ENCODE assay signal across 15 cellular contexts in the genomic region with DNA sequence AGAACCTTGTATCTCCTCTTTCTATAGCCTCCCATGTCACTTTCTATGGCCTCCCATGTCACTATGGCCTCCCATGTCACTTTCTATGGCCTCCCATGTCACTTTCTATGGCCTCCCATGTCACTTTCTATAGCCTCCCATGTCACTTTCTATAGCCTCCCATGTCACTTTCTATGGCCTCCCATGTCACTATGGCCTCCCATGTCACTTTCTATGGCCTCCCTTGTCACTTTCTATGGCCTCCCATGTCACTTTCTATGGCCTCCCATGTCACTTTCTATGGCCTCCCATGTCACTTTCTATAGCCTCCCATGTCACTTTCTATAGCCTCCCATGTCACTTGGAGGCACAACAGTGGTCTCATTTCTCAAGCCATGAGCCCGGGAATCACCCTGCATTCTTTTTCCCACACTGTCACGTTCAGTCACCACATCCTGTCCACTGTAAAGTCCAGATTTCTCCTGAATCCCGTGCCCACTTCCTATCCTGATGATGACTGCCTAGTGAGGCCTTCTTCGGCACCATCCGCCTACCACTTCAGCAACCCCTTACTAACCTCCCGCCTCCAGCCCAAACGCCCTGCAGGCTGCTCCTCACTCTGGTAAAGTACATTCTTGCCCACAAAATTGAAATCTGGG. TPM values are rescaled to one million over a fixed set of nuclear protein-coding genes. Genes with fewer than 3 reads are reported as not detected.
DNase-seq lines count a peak whose midpoint lies in the region; ATAC-seq and TF ChIP-seq lines count a peak whose summit lies in the region.
"Not testable (repeated sequence)": the region's sequence is repeated elsewhere in the genome, so short reads cannot be mapped to it uniquely, and the experiment has no call there.
"Had no signal": no experiment of that assay in that cellular context is flagged by ENCODE, and none has a peak within 500 bp of the region (broad histone marks: within the 10 kb centered on the region; RNA-seq: fewer than 3 reads in every experiment).

No MANE protein-coding gene starts in this region.

- peaks cover 40% of the 10 kb centered on the region for H3K36me3 Mint-ChIP-seq in endothelial cell (ENCODE audit: low read depth, unreplicated experiment)
- H3K36me3 Mint-ChIP-seq in stimulated activated effector memory CD8-positive, alpha-beta T cell treated with anti-CD3 and anti-CD28 coated beads, Interleukin-12 subunit alpha, Interleukin-12 subunit beta, amount 100 ng/mL, for 72 hours = peaks cover 20% of the 10 kb centered on the region

- DNase-seq in A172 (ENCODE audit: low spot score) (peak; percentile 38), H4 (ENCODE audit: low spot score) (peak; percentile 3), HT1080 (ENCODE audit: low read depth) (peak; percentile 62), RPMI7951 (ENCODE audit: low read depth) (peak; percentile 15), fibroblast of villous mesenchyme (ENCODE audit: low read depth) (peak; percentile 7), mesenchymal stem cell (peak; percentile 22)
- DNase-seq in endothelial cell (ENCODE audit: low spot score); stimulated activated effector memory CD8-positive, alpha-beta T cell treated with anti-CD3 and anti-CD28 coated beads, Interleukin-12 subunit alpha, Interleukin-12 subunit beta, amount 100 ng/mL, for 72 hours (ENCODE audit: low spot score in 2 of 2): not testable (repeated sequence)

- H3K23ac ChIP-seq in mesenchymal stem cell (ENCODE audit: low read length in 2 of 2) = not testable (repeated sequence)

- H3K27me3 ChIP-seq in mesenchymal stem cell (ENCODE audit: control insufficient read depth in 1 of 2, insufficient read depth in 1 of 2, low read length in 2 of 2) = not testable (repeated sequence)

- H3K79me1 ChIP-seq in mesenchymal stem cell (replicated peaks; ENCODE audit: low read length, poor library complexity, severe bottlenecking) = peaks cover 22% of the 10 kb centered on the region

- not testable (repeated sequence) for H3K27ac ChIP-seq in mesenchymal stem cell (ENCODE audit: low read length, poor library complexity, severe bottlenecking)

- H2AK5ac ChIP-seq in mesenchymal stem cell (ENCODE audit: low read length, severe bottlenecking) = not testable (repeated sequence)

- H3K9me3 Mint-ChIP-seq in endothelial cell (ENCODE audit: unreplicated experiment); stimulated activated effector memory CD8-positive, alpha-beta T cell treated with anti-CD3 and anti-CD28 coated beads, Interleukin-12 subunit alpha, Interleukin-12 subunit beta, amount 100 ng/mL, for 72 hours: not testable (repeated sequence)

- not testable (repeated sequence) for H3K27me3 Mint-ChIP-seq in endothelial cell (ENCODE audit: unreplicated experiment)

- not testable (repeated sequence) for H3K9ac ChIP-seq in mesenchymal stem cell (ENCODE audit: low read length)

- peaks cover 21% of the 10 kb centered on the region for H3K4me1 Mint-ChIP-seq in endothelial cell (ENCODE audit: unreplicated experiment)
- H3K4me1 Mint-ChIP-seq in stimulated activated effector memory CD8-positive, alpha-beta T cell treated with anti-CD3 and anti-CD28 coated beads, Interleukin-12 subunit alpha, Interleukin-12 subunit beta, amount 100 ng/mL, for 72 hours = peaks cover 10% of the 10 kb centered on the region

- not testable (repeated sequence) for H3K4me1 ChIP-seq in mesenchymal stem cell (ENCODE audit: control insufficient read depth, insufficient read depth, low read depth, low read length)

- not testable (repeated sequence) for H3K14ac ChIP-seq in mesenchymal stem cell (ENCODE audit: low read length in 2 of 2)

- H3K4me3 ChIP-seq in fibroblast of villous mesenchyme (ENCODE audit: low read depth, low read length); mesenchymal stem cell (ENCODE audit: insufficient read depth in 1 of 2, low read depth in 1 of 2, low read length in 2 of 2): not testable (repeated sequence)

- H3K9me3 ChIP-seq in mesenchymal stem cell (ENCODE audit: control insufficient read depth, low read length) = not testable (repeated sequence)

- not testable (repeated sequence) for H3K18ac ChIP-seq in mesenchymal stem cell (ENCODE audit: low read depth in 1 of 2, low read length in 2 of 2)

- H3K36me3 ChIP-seq in mesenchymal stem cell (ENCODE audit: control insufficient read depth in 1 of 2, insufficient read depth in 2 of 2, low read depth in 1 of 2, low read length in 2 of 2) = peaks cover 4 to 14% of the 10 kb centered on the region in 2 experiments

- H4K8ac ChIP-seq in mesenchymal stem cell (ENCODE audit: low read length) = not testable (repeated sequence)

- H2BK15ac ChIP-seq in mesenchymal stem cell (ENCODE audit: low read depth, poor library complexity, severe bottlenecking) = not testable (repeated sequence)

- WGBS in mesenchymal stem cell = 76% methylated on average over 3 of the region's 7 CpGs

- not testable (repeated sequence) for H2BK120ac ChIP-seq in mesenchymal stem cell (ENCODE audit: low read depth, low read length)

- H3K4me3 Mint-ChIP-seq in endothelial cell (ENCODE audit: unreplicated experiment) = peak overlapping the region; percentile 9
- H3K4me3 Mint-ChIP-seq in stimulated activated effector memory CD8-positive, alpha-beta T cell treated with anti-CD3 and anti-CD28 coated beads, Interleukin-12 subunit alpha, Interleukin-12 subunit beta, amount 100 ng/mL, for 72 hours = not testable (repeated sequence)

- not testable (repeated sequence) for TF ChIP-seq CTCF in endothelial cell (IDR thresholded peaks at IDR 0.05; ENCODE audit: unreplicated experiment); fibroblast of villous mesenchyme (IDR thresholded peaks at IDR 0.05; ENCODE audit: insufficient read depth, low read depth, low read length)

- H2BK5ac ChIP-seq in mesenchymal stem cell (ENCODE audit: low read depth, low read length, poor library complexity, severe bottlenecking) = peak overlapping the region; percentile 19

- H4K91ac ChIP-seq in mesenchymal stem cell (ENCODE audit: low read length) = not testable (repeated sequence)

- H2BK12ac ChIP-seq in mesenchymal stem cell (ENCODE audit: low read length in 2 of 2) = not testable (repeated sequence)

- peak overlapping the region; percentile 32 for H3K27ac Mint-ChIP-seq in endothelial cell (ENCODE audit: unreplicated experiment)
- peak overlapping the region; percentile 75 for H3K27ac Mint-ChIP-seq in stimulated activated effector memory CD8-positive, alpha-beta T cell treated with anti-CD3 and anti-CD28 coated beads, Interleukin-12 subunit alpha, Interleukin-12 subunit beta, amount 100 ng/mL, for 72 hours

- H3K4me2 ChIP-seq in mesenchymal stem cell (ENCODE audit: low read length, poor library complexity, severe bottlenecking) = not testable (repeated sequence)

- ATAC-seq in stimulated activated effector memory CD8-positive, alpha-beta T cell treated with anti-CD3 and anti-CD28 coated beads, Interleukin-12 subunit alpha, Interleukin-12 subunit beta, amount 100 ng/mL, for 72 hours = not testable (repeated sequence)

- not testable (repeated sequence) for H3K4ac ChIP-seq in mesenchymal stem cell (ENCODE audit: low read depth in 1 of 2, low read length in 2 of 2)

- not testable (repeated sequence) for H2AFZ ChIP-seq in mesenchymal stem cell (ENCODE audit: low read depth, low read length)

RNA-seq across cellular contexts. Expression of a gene that starts 10.3 kb away (rescaled TPM):
- total RNA-seq in A172 (2014; rRNA removed; shearing (Covaris generic)) = not detected in 2 replicates
- total RNA-seq in H4 (2014; rRNA removed; shearing (Covaris generic)) = not detected in 2 replicates
- not detected in 2 replicates for total RNA-seq in HT1080 (2014; rRNA removed; shearing (Covaris generic))
- 0.21 TPM in 1 of 2 replicates, not detected in the other for polyA plus RNA-seq in HT1080 (2015; cell fraction: cytosol; rRNA removed)
- 0.35 TPM in 1 of 2 replicates, not detected in the other for polyA plus RNA-seq in HT1080 (2015; cell fraction: nucleus; rRNA removed)
- 0.29 and 0.96 TPM in 2 replicates for total RNA-seq in RPMI7951 (2014; rRNA removed; shearing (Covaris generic))
- total RNA-seq in endothelial cell (ENCODE audit: unreplicated experiment) = 2.0 TPM
- total RNA-seq in fibroblast of villous mesenchyme = 0.86 TPM in 1 of 2 replicates, not detected in the other
- 0.06 TPM for polyA plus RNA-seq in mesenchymal stem cell (2013, experiment 1 of 2)
- polyA plus RNA-seq in mesenchymal stem cell (2013, experiment 2 of 2) = not detected
- total RNA-seq: A673, Daoy, H1 had no signal
- polyA plus RNA-seq: AG04450, CD14-positive monocyte, HepG2 had no signal

RNA-seq across cellular contexts. Expression of a gene that starts 18.1 kb away (rescaled TPM):
- total RNA-seq in A172 (2014; rRNA removed; shearing (Covaris generic)) = not detected in 2 replicates
- total RNA-seq in H4 (2014; rRNA removed; shearing (Covaris generic)) = 0.08 TPM in 1 of 2 replicates, not detected in the other
- 0.50 and 0.93 TPM in 2 replicates for total RNA-seq in HT1080 (2014; rRNA removed; shearing (Covaris generic))
- polyA plus RNA-seq in HT1080 (2015; cell fraction: cytosol; rRNA removed) = 0.97 and 2.3 TPM in 2 replicates
- 1.8 and 2.1 TPM in 2 replicates for polyA plus RNA-seq in HT1080 (2015; cell fraction: nucleus; rRNA removed)
- not detected in 2 replicates for total RNA-seq in RPMI7951 (2014; rRNA removed; shearing (Covaris generic))
- not detected for total RNA-seq in endothelial cell (ENCODE audit: unreplicated experiment)
- total RNA-seq in fibroblast of villous mesenchyme = under 0.01 TPM in 1 of 2 replicates, not detected in the other
- not detected for polyA plus RNA-seq in mesenchymal stem cell (2013, experiment 1 of 2)
- not detected for polyA plus RNA-seq in mesenchymal stem cell (2013, experiment 2 of 2)
- total RNA-seq: A673; CD4-positive, alpha-beta memory T cell; H1 had no signal
- polyA plus RNA-seq: AG04450; CD14-positive monocyte; CD4-positive, alpha-beta memory T cell had no signal

RNA-seq across cellular contexts. Expression of a gene that starts 26.2 kb away (rescaled TPM):
- 26.5 and 27.9 TPM in 2 replicates for total RNA-seq in A172 (2014; rRNA removed; shearing (Covaris generic))
- total RNA-seq in H4 (2014; rRNA removed; shearing (Covaris generic)) = 13.1 and 20.6 TPM in 2 replicates
- total RNA-seq in HT1080 (2014; rRNA removed; shearing (Covaris generic)) = 11.3 and 11.6 TPM in 2 replicates
- polyA plus RNA-seq in HT1080 (2015; cell fraction: cytosol; rRNA removed) = 13.1 and 13.5 TPM in 2 replicates
- polyA plus RNA-seq in HT1080 (2015; cell fraction: nucleus; rRNA removed) = 13.2 and 15.4 TPM in 2 replicates
- 10.7 and 12.7 TPM in 2 replicates for total RNA-seq in RPMI7951 (2014; rRNA removed; shearing (Covaris generic))
- total RNA-seq in endothelial cell (ENCODE audit: unreplicated experiment) (98.7 TPM), fibroblast of villous mesenchyme (14.5 and 17.7 TPM in 2 replicates)
- polyA plus RNA-seq in mesenchymal stem cell (2013, experiment 1 of 2) = 24.6 TPM
- 26.4 TPM for polyA plus RNA-seq in mesenchymal stem cell (2013, experiment 2 of 2)

RNA-seq across cellular contexts. Expression of a gene that starts 55.6 kb away (rescaled TPM):
- not detected in 2 replicates for total RNA-seq in A172 (2014; rRNA removed; shearing (Covaris generic))
- not detected in 2 replicates for total RNA-seq in H4 (2014; rRNA removed; shearing (Covaris generic))
- not detected in 2 replicates for total RNA-seq in HT1080 (2014; rRNA removed; shearing (Covaris generic))
- polyA plus RNA-seq in HT1080 (2015; cell fraction: cytosol; rRNA removed) = not detected in 2 replicates
- not detected in 2 replicates for polyA plus RNA-seq in HT1080 (2015; cell fraction: nucleus; rRNA removed)
- not detected in 2 replicates for total RNA-seq in RPMI7951 (2014; rRNA removed; shearing (Covaris generic))
- total RNA-seq in endothelial cell (ENCODE audit: unreplicated experiment) (not detected), fibroblast of villous mesenchyme (not detected in 2 replicates)
- polyA plus RNA-seq in mesenchymal stem cell (2013, experiment 1 of 2) = not detected
- not detected for polyA plus RNA-seq in mesenchymal stem cell (2013, experiment 2 of 2)
- total RNA-seq: A673; CD4-positive, alpha-beta memory T cell; Daoy; H1; HepG2 had no signal
- polyA plus RNA-seq: AG04450; CD14-positive monocyte; CD4-positive, alpha-beta memory T cell; H1; HepG2 had no signal
